In the genomic region with DNA sequence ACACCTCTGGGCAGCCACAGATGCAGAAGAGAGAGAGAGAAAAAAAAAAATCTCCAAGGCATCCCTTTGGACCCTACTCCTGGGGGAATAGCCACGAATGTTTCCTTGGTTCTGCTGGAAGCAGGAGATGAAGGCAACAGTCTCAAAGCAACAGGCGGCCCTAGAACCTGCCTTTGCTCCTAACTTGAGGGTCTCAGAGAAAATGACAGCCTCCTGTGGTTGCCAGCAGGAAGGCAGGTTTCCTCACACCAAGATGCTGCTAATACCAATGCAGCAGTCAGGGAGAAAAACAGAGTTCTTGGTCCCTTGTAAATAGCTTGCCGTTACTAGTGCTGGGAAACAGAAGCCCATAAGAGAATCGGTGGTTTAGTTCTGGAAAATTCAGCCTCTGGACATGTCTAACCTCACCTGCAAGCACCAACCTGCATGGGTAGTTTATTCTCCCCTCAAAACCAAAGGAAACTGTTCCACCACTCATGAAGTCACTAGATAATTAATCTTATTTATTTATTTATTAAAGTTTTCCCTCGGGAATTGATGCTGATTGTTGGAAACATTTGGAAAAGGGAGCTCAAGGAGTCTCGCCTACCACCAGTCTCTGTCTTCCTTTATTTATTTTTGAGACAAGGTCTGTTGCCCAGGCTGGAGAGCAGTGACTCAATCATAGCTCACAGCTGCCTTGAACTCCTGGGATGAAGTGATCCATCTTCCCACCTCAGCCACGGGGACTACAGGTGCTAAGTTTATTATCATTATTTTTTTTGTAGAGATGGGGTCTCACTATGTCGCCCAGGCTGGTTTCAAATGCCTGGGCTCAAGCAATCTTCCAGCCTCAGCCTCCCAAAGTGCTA, we compare ENCODE assay signal across 8 cellular contexts. TPM values are rescaled to one million over a fixed set of nuclear protein-coding genes. Genes with fewer than 3 reads are reported as not detected.
DNase-seq lines count a peak whose midpoint lies in the region; ATAC-seq, FAIRE-seq and TF ChIP-seq lines count a peak whose summit lies in the region.

No MANE protein-coding gene starts in this region.

- no peak overlapping the region for H2AFZ ChIP-seq in astrocyte (ENCODE audit: low read depth, low read length)

- H3K9ac ChIP-seq in astrocyte (ENCODE audit: low read length), result no peak overlapping the region
- H3K9ac ChIP-seq in colonic mucosa (ENCODE audit: low read depth in 2 of 2, low read length in 2 of 2), result peak overlapping the region in 1 of 2 donors; percentile 19

- FAIRE-seq in astrocyte (lab: Jason Lieb, UNC), result no peak

- DNase-seq in cardiac muscle cell (ENCODE audit: low read depth in 1 of 2, low spot score in 1 of 2) (no peak), Right ventricle myocardium inferior (ENCODE audit: missing footprints) (no peak), astrocyte (ENCODE audit: low read depth) (no peak), lung (ENCODE audit: low spot score) (no peak), upper lobe of right lung (no peak), colonic mucosa (no peak), NCI-H2029 (lab: John Stamatoyannopoulos, UW) (no peak)
- no peak for DNase-seq in effector CD4-positive, alpha-beta T cell

- H3K36me3 ChIP-seq in cardiac muscle cell, result no peaks in the 10 kb centered on the region
- no peaks in the 10 kb centered on the region for H3K36me3 ChIP-seq in astrocyte (ENCODE audit: insufficient read depth, low read length)
- no peaks in the 10 kb centered on the region for H3K36me3 ChIP-seq in lung (ENCODE audit: control insufficient read depth in 2 of 2, insufficient read depth in 2 of 2, low read length in 2 of 2)
- H3K36me3 ChIP-seq in upper lobe of right lung, result no peaks in the 10 kb centered on the region
- no peaks in the 10 kb centered on the region for H3K36me3 ChIP-seq in colonic mucosa

- 29 to 38% methylated on average over 8 of the region's 8 CpGs for WGBS in lung, 2 donors

- no peak overlapping the region for H3K27ac ChIP-seq in cardiac muscle cell
- no peak overlapping the region for H3K27ac ChIP-seq in astrocyte (ENCODE audit: low read depth, low read length)
- H3K27ac ChIP-seq in lung (ENCODE audit: low read depth in 1 of 2, low read length in 1 of 2), result peak overlapping the region in 1 of 2 donors; percentile 74
- H3K27ac ChIP-seq in upper lobe of right lung, result peak overlapping the region; percentile 67
- no peak overlapping the region for H3K27ac ChIP-seq in colonic mucosa

- H3K27me3 Mint-ChIP-seq in astrocyte (ENCODE audit: low read depth, unreplicated experiment), result peaks cover 5% of the 10 kb centered on the region

- H3K4me1 Mint-ChIP-seq in astrocyte (ENCODE audit: low read depth, unreplicated experiment), result peaks cover 11% of the 10 kb centered on the region

- no peaks in the 10 kb centered on the region for H4K20me1 ChIP-seq in astrocyte (ENCODE audit: insufficient read depth, low read length)

- H3K9me3 ChIP-seq in cardiac muscle cell (ENCODE audit: low read depth) (no peaks in the 10 kb centered on the region), astrocyte (ENCODE audit: insufficient read depth, low read depth, low read length) (no peaks in the 10 kb centered on the region), lung (ENCODE audit: control insufficient read depth in 2 of 2, insufficient read depth in 1 of 2, low read length in 1 of 2) (no peaks in the 10 kb centered on the region), upper lobe of right lung (no peaks in the 10 kb centered on the region), colonic mucosa (no peaks in the 10 kb centered on the region)

- H3K4me3 Mint-ChIP-seq in astrocyte (ENCODE audit: unreplicated experiment), result peak overlapping the region; percentile 80

- TF ChIP-seq CTCF in cardiac muscle cell (IDR thresholded peaks at IDR 0.05; ENCODE audit: low read depth, low read length), result peak; percentile 5
- no peak for TF ChIP-seq CTCF in astrocyte (IDR thresholded peaks at IDR 0.05; ENCODE audit: insufficient read depth, low read depth, low read length)
- TF ChIP-seq CTCF in lung (IDR thresholded peaks at IDR 0.05; ENCODE audit: control extremely low read depth, extremely low read depth), result no peak
- no peak for TF ChIP-seq CTCF in upper lobe of right lung (IDR thresholded peaks at IDR 0.05)
- TF ChIP-seq CTCF in colonic mucosa (IDR thresholded peaks at IDR 0.05), result no peak

- H3K4me3 ChIP-seq in cardiac muscle cell, result peak overlapping the region; percentile 26
- peak overlapping the region; percentile 52 for H3K4me3 ChIP-seq in astrocyte (ENCODE audit: insufficient read depth, low read depth, low read length)
- H3K4me3 ChIP-seq in lung, result peak overlapping the region; percentile 57
- peak overlapping the region; percentile 68 for H3K4me3 ChIP-seq in upper lobe of right lung
- no peak overlapping the region for H3K4me3 ChIP-seq in colonic mucosa

- ATAC-seq in Right ventricle myocardium inferior (no peak), lung (ENCODE audit: insufficient read depth, low FRiP score) (no peak), upper lobe of right lung (no peak)

- H3K79me2 ChIP-seq in astrocyte (ENCODE audit: insufficient read depth, low read length), result no peaks in the 10 kb centered on the region

- H3K27me3 ChIP-seq in cardiac muscle cell, result peaks cover 40% of the 10 kb centered on the region
- peaks cover 31% of the 10 kb centered on the region for H3K27me3 ChIP-seq in astrocyte (ENCODE audit: insufficient read depth, low read length)
- no peaks in the 10 kb centered on the region for H3K27me3 ChIP-seq in lung (ENCODE audit: control insufficient read depth, insufficient read depth)
- H3K27me3 ChIP-seq in upper lobe of right lung, result no peaks in the 10 kb centered on the region
- H3K27me3 ChIP-seq in colonic mucosa, result peaks cover 15% of the 10 kb centered on the region

- H3K4me1 ChIP-seq in cardiac muscle cell (ENCODE audit: low read depth) (peaks cover 3% of the 10 kb centered on the region), astrocyte (ENCODE audit: insufficient read depth, low read length) (peaks cover 10% of the 10 kb centered on the region), lung (ENCODE audit: control insufficient read depth in 2 of 2, insufficient read depth in 2 of 2, low read length in 2 of 2) (peaks cover 0 to 3% of the 10 kb centered on the region in 2 donors), upper lobe of right lung (peaks cover 34% of the 10 kb centered on the region), colonic mucosa (no peaks in the 10 kb centered on the region)

- peak overlapping the region; percentile 91 for H3K4me2 ChIP-seq in astrocyte (ENCODE audit: low read length)

- intact Hi-C loops in Right ventricle myocardium inferior (cut with DNase I) (no loop called here), upper lobe of right lung (cut with DNase I) (no loop called here), colonic mucosa (cut with DNase I) (no loop called here)

- H3K36me3 Mint-ChIP-seq in astrocyte (ENCODE audit: low read depth, unreplicated experiment), result peaks cover 2% of the 10 kb centered on the region

- H3K9me3 Mint-ChIP-seq in astrocyte (ENCODE audit: unreplicated experiment), result no peaks in the 10 kb centered on the region

- H3K27ac Mint-ChIP-seq in astrocyte (ENCODE audit: unreplicated experiment), result peak overlapping the region; percentile 38

RNA-seq across cellular contexts. Expression of gene FRMD4B, which starts 0.9 kb away (rescaled TPM):
- total RNA-seq in cardiac muscle cell, result 50.6 and 78.7 TPM in 2 replicates
- polyA plus RNA-seq in cardiac muscle cell, result 38.6 and 68.0 TPM in 2 replicates
- total RNA-seq in Right ventricle myocardium inferior, result 16.0 TPM
- total RNA-seq in astrocyte, result 9.2 and 9.9 TPM in 2 replicates
- total RNA-seq in lung, result 10 to 100 TPM; 59.4 to 96.4 TPM
- polyA plus RNA-seq in lung, result 10 to 100 TPM; 16.6 to 18.5 TPM
- 60.7 TPM for total RNA-seq in upper lobe of right lung
- 10 to 100 TPM; 13.5 to 21.1 TPM for total RNA-seq in colonic mucosa
